Comparison of ENCODE assay signal across 21 cellular contexts in the genomic region with DNA sequence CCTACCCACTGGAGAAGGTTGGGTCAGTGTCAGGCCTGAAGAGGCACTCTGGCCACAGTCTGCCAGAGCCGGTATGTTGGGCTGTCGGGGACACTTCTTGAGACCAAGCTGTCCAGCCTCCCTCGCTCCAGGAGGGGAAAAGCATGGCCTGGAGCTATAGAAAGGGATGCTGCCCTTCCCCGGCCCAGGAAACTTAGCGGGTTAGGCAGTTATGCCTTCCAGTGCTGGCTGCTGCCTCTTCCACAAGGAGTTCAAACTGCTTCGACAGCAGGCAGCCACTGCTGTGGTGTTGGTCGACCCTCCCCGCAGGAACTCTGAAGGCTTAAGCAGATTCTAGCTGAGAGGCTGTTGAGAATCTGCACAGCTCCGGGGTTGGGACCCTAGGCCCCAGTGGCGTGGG.
"Had no signal": no experiment of that assay in that cellular context is flagged by ENCODE, and none has a peak within 500 bp of the region (broad histone marks: within the 10 kb centered on the region; RNA-seq: fewer than 3 reads in every experiment).

No MANE protein-coding gene starts in this region.

- H3K36me3 ChIP-seq: colonic mucosa, esophagus muscularis mucosa, gastroesophageal sphincter, heart left ventricle, left lung, lower lobe of right lung had no signal

- H3K27ac Mint-ChIP-seq: dendritic cell treated with granulocyte-macrophage colony-stimulating factor and Interleukin-4, amounts not matched to agents 40 ng/mL and 50 ng/mL, for 4 days; effector memory CD8-positive, alpha-beta T cell; immature natural killer cell; mesothelial cell of epicardium; naive B cell had no signal

- H3K27ac ChIP-seq: colonic mucosa, esophagus muscularis mucosa, foreskin keratinocyte, gastroesophageal sphincter, heart left ventricle, hepatocyte, left lung, lower lobe of right lung had no signal

- H3K4me3 ChIP-seq: colonic mucosa, esophagus muscularis mucosa, gastroesophageal sphincter, heart left ventricle, hepatocyte, left lung, lower lobe of right lung, mucosa of descending colon had no signal

- H3K4me1 ChIP-seq: colonic mucosa, esophagus muscularis mucosa, foreskin keratinocyte, gastroesophageal sphincter, heart left ventricle, left lung, lower lobe of right lung had no signal

- H3K4me1 Mint-ChIP-seq: immature natural killer cell, naive B cell had no signal

- H3K27me3 ChIP-seq: colonic mucosa, esophagus muscularis mucosa, foreskin keratinocyte, gastroesophageal sphincter, heart left ventricle, hepatocyte, left lung had no signal

- H3K36me3 Mint-ChIP-seq: immature natural killer cell, mesothelial cell of epicardium, naive B cell had no signal

- H3K4me2 ChIP-seq: hepatocyte had no signal

- H2AFZ ChIP-seq: hepatocyte had no signal

- H3K4me3 Mint-ChIP-seq: dendritic cell treated with granulocyte-macrophage colony-stimulating factor and Interleukin-4, amounts not matched to agents 40 ng/mL and 50 ng/mL, for 4 days; effector memory CD8-positive, alpha-beta T cell; immature natural killer cell; mesothelial cell of epicardium; naive B cell had no signal

- DNase-seq: colonic mucosa; cortex of kidney; effector CD8-positive, alpha-beta T cell; effector memory CD8-positive, alpha-beta T cell; foreskin keratinocyte; heart left ventricle; hypothalamus; immature natural killer cell; islet precursor cell; kidney glomerular epithelial cell; left ventricle myocardium superior; lower lobe of right lung; mesenchymal stem cell; mucosa of descending colon; naive B cell had no signal

- H3K27me3 Mint-ChIP-seq: dendritic cell treated with granulocyte-macrophage colony-stimulating factor and Interleukin-4, amounts not matched to agents 40 ng/mL and 50 ng/mL, for 4 days; effector memory CD8-positive, alpha-beta T cell; naive B cell had no signal

- H3K9me3 Mint-ChIP-seq: dendritic cell treated with granulocyte-macrophage colony-stimulating factor and Interleukin-4, amounts not matched to agents 40 ng/mL and 50 ng/mL, for 4 days; effector memory CD8-positive, alpha-beta T cell had no signal

- ATAC-seq: effector memory CD8-positive, alpha-beta T cell; foreskin keratinocyte; gastroesophageal sphincter; heart left ventricle; left lung; left ventricle myocardium superior; lower lobe of right lung; mucosa of descending colon had no signal

- H3K9me3 ChIP-seq: colonic mucosa, lower lobe of right lung had no signal
